ENCODE assay signal across 1 cellular context in genomic region chr20:16119909-16120308, GRCh38.
A peak's percentile ranks its signal among the peaks of the same experiment; 100 is the strongest.
TF ChIP-seq lines count a peak whose summit lies in the region.

No MANE protein-coding gene starts in this region.

TF ChIP-seq in HepG2, 621 proteins besides CTCF, POLR2A, EP300 and RAD21 (continued from another document and continues in another):
- TF ChIP-seq LBX2 (CRISPR knock-in tag; IDR thresholded peaks at IDR 0.05; ENCODE audit: borderline replicate concordance): no peak
- peak; percentile 61; the same call in 1 of the 2 replicates for TF ChIP-seq RCOR2 (CRISPR knock-in tag; IDR thresholded peaks at IDR 0.05)
- no peak for TF ChIP-seq ZBTB8A (CRISPR knock-in tag; IDR thresholded peaks at IDR 0.05; ENCODE audit: borderline replicate concordance, low read depth)
- no peak for TF ChIP-seq KDM4B (CRISPR knock-in tag; IDR thresholded peaks at IDR 0.05)
- TF ChIP-seq ELF4 (CRISPR knock-in tag; IDR thresholded peaks at IDR 0.05; ENCODE audit: borderline replicate concordance): no peak
- TF ChIP-seq CBFB (CRISPR knock-in tag; IDR thresholded peaks at IDR 0.05): no peak
- TF ChIP-seq ZKSCAN5 (CRISPR knock-in tag; IDR thresholded peaks at IDR 0.05): no peak
- TF ChIP-seq TMF1 (CRISPR knock-in tag; IDR thresholded peaks at IDR 0.05; ENCODE audit: low read depth): no peak
- TF ChIP-seq ZNF615 (CRISPR knock-in tag; IDR thresholded peaks at IDR 0.05; ENCODE audit: borderline replicate concordance): no peak
- TF ChIP-seq HBP1 (CRISPR knock-in tag; IDR thresholded peaks at IDR 0.05; ENCODE audit: low read depth): no peak
- TF ChIP-seq PATZ1 (CRISPR knock-in tag; IDR thresholded peaks at IDR 0.05): peak; percentile 45; the same call in 1 of the 2 replicates
- no peak for TF ChIP-seq ZNF619 (CRISPR knock-in tag; IDR thresholded peaks at IDR 0.05)
- no peak; the same call in 1 of the 2 replicates for TF ChIP-seq TRIM24 (CRISPR knock-in tag; IDR thresholded peaks at IDR 0.05)
- TF ChIP-seq ZKSCAN1 (IDR thresholded peaks at IDR 0.05; ENCODE audit: low read length): no peak
- TF ChIP-seq ZNF225 (CRISPR knock-in tag; IDR thresholded peaks at IDR 0.05): no peak
- no peak for TF ChIP-seq SMAD1 (CRISPR knock-in tag; IDR thresholded peaks at IDR 0.05; ENCODE audit: borderline replicate concordance, low read depth)
- TF ChIP-seq GPN1 (CRISPR knock-in tag; IDR thresholded peaks at IDR 0.05; ENCODE audit: borderline replicate concordance): no peak
- TF ChIP-seq ZNF747 (CRISPR knock-in tag; IDR thresholded peaks at IDR 0.05; ENCODE audit: borderline replicate concordance): no peak
- TF ChIP-seq TFAP4 (IDR thresholded peaks at IDR 0.05; ENCODE audit: borderline replicate concordance, low read depth): no peak
- no peak for TF ChIP-seq CENPX (CRISPR knock-in tag; IDR thresholded peaks at IDR 0.05)
- TF ChIP-seq ZNF75D (CRISPR knock-in tag; IDR thresholded peaks at IDR 0.05; ENCODE audit: borderline replicate concordance): no peak
- no peak for TF ChIP-seq ZNF12 (CRISPR knock-in tag; IDR thresholded peaks at IDR 0.05)
- no peak for TF ChIP-seq FUBP1 (CRISPR knock-in tag; IDR thresholded peaks at IDR 0.05; ENCODE audit: borderline replicate concordance)
- TF ChIP-seq ELF1 (CRISPR knock-in tag; IDR thresholded peaks at IDR 0.05): 0 out of 2 replicates have a peak, but pooled peaks have one; percentile 12
- TF ChIP-seq ZNF83 (CRISPR knock-in tag; IDR thresholded peaks at IDR 0.05; ENCODE audit: borderline replicate concordance): no peak
- no peak for TF ChIP-seq AGO1 (IDR thresholded peaks at IDR 0.05; ENCODE audit: low read depth, low read length, poor library complexity, severe bottlenecking)
- TF ChIP-seq ZNF224 (CRISPR knock-in tag; IDR thresholded peaks at IDR 0.05): no peak
- no peak for TF ChIP-seq PBX3 (CRISPR knock-in tag; IDR thresholded peaks at IDR 0.05; ENCODE audit: borderline replicate concordance)
- no peak for TF ChIP-seq IRF1 (CRISPR knock-in tag; IDR thresholded peaks at IDR 0.05; ENCODE audit: low read depth)
- peak; percentile 55 for TF ChIP-seq HOXA3 (CRISPR knock-in tag; IDR thresholded peaks at IDR 0.05)
- TF ChIP-seq ZNF547 (CRISPR knock-in tag; IDR thresholded peaks at IDR 0.05): no peak
- peak; percentile 62; the same call in 1 of the 2 replicates for TF ChIP-seq NFIC (IDR thresholded peaks at IDR 0.05; ENCODE audit: low read length)
- TF ChIP-seq PAF1 (CRISPR knock-in tag; IDR thresholded peaks at IDR 0.05): no peak
- TF ChIP-seq HCFC1 (IDR thresholded peaks at IDR 0.05; ENCODE audit: low read depth, low read length): no peak
- no peak for TF ChIP-seq ZNF639 (CRISPR knock-in tag; conservative IDR thresholded peaks at IDR 0.05)
- TF ChIP-seq ZBTB42 (CRISPR knock-in tag; IDR thresholded peaks at IDR 0.05): no peak
- TF ChIP-seq ZNF691 (CRISPR knock-in tag; IDR thresholded peaks at IDR 0.05; ENCODE audit: borderline replicate concordance, low read depth): no peak
- no peak for TF ChIP-seq ZNF780A (CRISPR knock-in tag; IDR thresholded peaks at IDR 0.05)
- no peak for TF ChIP-seq ZNF737 (CRISPR knock-in tag; IDR thresholded peaks at IDR 0.05; ENCODE audit: borderline replicate concordance)
- 0 out of 2 replicates have a peak, but pooled peaks have one; percentile 43 for TF ChIP-seq ZBED4 (CRISPR knock-in tag; IDR thresholded peaks at IDR 0.05; ENCODE audit: borderline replicate concordance)
- TF ChIP-seq ZNF33B (CRISPR knock-in tag; IDR thresholded peaks at IDR 0.05): no peak
- no peak for TF ChIP-seq ZNF678 (CRISPR knock-in tag; IDR thresholded peaks at IDR 0.05)
- 0 out of 2 replicates have a peak, but pooled peaks have one; percentile 43 for TF ChIP-seq ZNF670 (CRISPR knock-in tag; IDR thresholded peaks at IDR 0.05; ENCODE audit: borderline replicate concordance)
- no peak for TF ChIP-seq ZNF580 (CRISPR knock-in tag; IDR thresholded peaks at IDR 0.05; ENCODE audit: borderline replicate concordance, low read depth)
- no peak for TF ChIP-seq ARNTL (CRISPR knock-in tag; IDR thresholded peaks at IDR 0.05)
- TF ChIP-seq ATF2 (CRISPR knock-in tag; IDR thresholded peaks at IDR 0.05): no peak
- no peak for TF ChIP-seq ZNF850 (CRISPR knock-in tag; conservative IDR thresholded peaks at IDR 0.05)
- TF ChIP-seq TFDP1 (CRISPR knock-in tag; IDR thresholded peaks at IDR 0.05; ENCODE audit: borderline replicate concordance): no peak
- TF ChIP-seq ZNF317 (CRISPR knock-in tag; IDR thresholded peaks at IDR 0.05): no peak
- TF ChIP-seq AGO2 (optimal IDR thresholded peaks at IDR 0.05; ENCODE audit: low read depth, low read length): no peak
